Comparison of ENCODE assay signal across 16 cellular contexts in genomic region chr2:191001032-191001431, GRCh38. TPM values are rescaled to one million over a fixed set of nuclear protein-coding genes. Genes with fewer than 3 reads are reported as not detected.
DNase-seq lines count a peak whose midpoint lies in the region; ATAC-seq and TF ChIP-seq lines count a peak whose summit lies in the region.
"Had no signal": no experiment of that assay in that cellular context is flagged by ENCODE, and none has a peak within 500 bp of the region (broad histone marks: within the 10 kb centered on the region; RNA-seq: fewer than 3 reads in every experiment).

No MANE protein-coding gene starts in this region.

- H3K9ac ChIP-seq in colonic mucosa (ENCODE audit: low read depth in 2 of 2, low read length in 2 of 2) = no peak overlapping the region

- no peak overlapping the region for H3K4me3 ChIP-seq in colonic mucosa
- H3K4me3 ChIP-seq in osteoblast (ENCODE audit: insufficient read depth, low read length) = no peak overlapping the region
- H3K4me3 ChIP-seq: body of pancreas had no signal

- no peak for DNase-seq in stimulated activated naive CD8-positive, alpha-beta T cell treated with anti-CD3 and anti-CD28 coated beads, Interleukin-15, Interleukin-2, amounts not matched to agents 100 U/mL and 50 U/mL, for 24 hours
- no peak for DNase-seq in activated naive CD8-positive, alpha-beta T cell treated with anti-CD3 and anti-CD28 coated beads for 36 hours
- DNase-seq in immature natural killer cell (no peak), colonic mucosa (no peak), osteoblast (ENCODE audit: insufficient read length, low spot score, missing footprints) (no peak), NCI-H2081 (lab: John Stamatoyannopoulos, UW) (no peak)
- DNase-seq: activated gamma-delta T cell treated with Interleukin-2 at 50 U/mL for 16 hours; body of pancreas; dermis blood vessel endothelial cell; erythroblast; HCEC 1CT; NCI-H1930; NCI-H446 treated with DMSO at 0.1 percent for 48 hours; stimulated activated CD4-positive, alpha-beta T cell treated with anti-CD3 and anti-CD28 coated beads, Interleukin-1b, Interleukin-23, amount 100 ng/mL, for 48 hours had no signal

- H3K4me2 ChIP-seq in osteoblast (ENCODE audit: insufficient read depth, low read length) = no peak overlapping the region

- H4K20me1 ChIP-seq in osteoblast (ENCODE audit: insufficient read depth, low read length) = peaks cover 11% of the 10 kb centered on the region

- H3K27ac ChIP-seq in colonic mucosa (no peak overlapping the region), osteoblast (ENCODE audit: low read depth, low read length) (no peak overlapping the region)

- no peaks in the 10 kb centered on the region for H3K4me1 ChIP-seq in colonic mucosa
- H3K4me1 ChIP-seq in osteoblast (ENCODE audit: insufficient read depth, low read length) = peaks cover 6% of the 10 kb centered on the region

- H3K36me3 ChIP-seq in colonic mucosa (peaks cover 52% of the 10 kb centered on the region), osteoblast (ENCODE audit: insufficient read depth, low read length) (peaks cover 100% of the 10 kb centered on the region)

- no peaks in the 10 kb centered on the region for H3K9me3 ChIP-seq in colonic mucosa
- H3K9me3 ChIP-seq in osteoblast (ENCODE audit: low read depth, low read length) = no peaks in the 10 kb centered on the region
- H3K9me3 ChIP-seq: body of pancreas had no signal

- no peak overlapping the region for H3K4me3 Mint-ChIP-seq in stimulated activated naive CD8-positive, alpha-beta T cell treated with anti-CD3 and anti-CD28 coated beads, Interleukin-15, Interleukin-2, amounts not matched to agents 100 ng/mL and 50 ng/mL, for 24 hours
- no peak overlapping the region for H3K4me3 Mint-ChIP-seq in activated naive CD8-positive, alpha-beta T cell treated with anti-CD3 and anti-CD28 coated beads for 36 hours
- H3K4me3 Mint-ChIP-seq in immature natural killer cell = no peak overlapping the region

- H3K4me1 Mint-ChIP-seq in stimulated activated naive CD8-positive, alpha-beta T cell treated with anti-CD3 and anti-CD28 coated beads, Interleukin-15, Interleukin-2, amounts not matched to agents 100 ng/mL and 50 ng/mL, for 24 hours (ENCODE audit: low read depth) = peaks cover 57% of the 10 kb centered on the region
- peaks cover 54% of the 10 kb centered on the region for H3K4me1 Mint-ChIP-seq in activated naive CD8-positive, alpha-beta T cell treated with anti-CD3 and anti-CD28 coated beads for 36 hours
- H3K4me1 Mint-ChIP-seq in immature natural killer cell = peaks cover 9 to 51% of the 10 kb centered on the region in 2 donors

- intact Hi-C loops in colonic mucosa (cut with DNase I) = no loop called here

- H3K9me3 Mint-ChIP-seq in stimulated activated naive CD8-positive, alpha-beta T cell treated with anti-CD3 and anti-CD28 coated beads, Interleukin-15, Interleukin-2, amounts not matched to agents 100 ng/mL and 50 ng/mL, for 24 hours = peaks cover 21% of the 10 kb centered on the region
- H3K9me3 Mint-ChIP-seq in activated naive CD8-positive, alpha-beta T cell treated with anti-CD3 and anti-CD28 coated beads for 36 hours = peaks cover 24% of the 10 kb centered on the region
- H3K9me3 Mint-ChIP-seq in immature natural killer cell = no peaks in the 10 kb centered on the region

- TF ChIP-seq CTCF in colonic mucosa (IDR thresholded peaks at IDR 0.05) (no peak), osteoblast (IDR thresholded peaks at IDR 0.05; ENCODE audit: extremely low read depth, low read depth, low read length) (no peak)

- peaks cover 17% of the 10 kb centered on the region for H3K79me2 ChIP-seq in osteoblast (ENCODE audit: insufficient read depth, low read length)

- no peak overlapping the region for H2AFZ ChIP-seq in osteoblast (ENCODE audit: low read length)

- no peaks in the 10 kb centered on the region for H3K27me3 Mint-ChIP-seq in stimulated activated naive CD8-positive, alpha-beta T cell treated with anti-CD3 and anti-CD28 coated beads, Interleukin-15, Interleukin-2, amounts not matched to agents 100 ng/mL and 50 ng/mL, for 24 hours
- H3K27me3 Mint-ChIP-seq in activated naive CD8-positive, alpha-beta T cell treated with anti-CD3 and anti-CD28 coated beads for 36 hours = no peaks in the 10 kb centered on the region
- H3K27me3 Mint-ChIP-seq in immature natural killer cell (ENCODE audit: low read depth in 3 of 3) = peaks cover 0 to 2% (median 0%) of the 10 kb centered on the region in 3 donors

- no peaks in the 10 kb centered on the region for H3K27me3 ChIP-seq in colonic mucosa
- no peaks in the 10 kb centered on the region for H3K27me3 ChIP-seq in osteoblast (ENCODE audit: insufficient read depth, low read length)
- H3K27me3 ChIP-seq: body of pancreas had no signal

- H3K27ac Mint-ChIP-seq in stimulated activated naive CD8-positive, alpha-beta T cell treated with anti-CD3 and anti-CD28 coated beads, Interleukin-15, Interleukin-2, amounts not matched to agents 100 ng/mL and 50 ng/mL, for 24 hours = peak overlapping the region; percentile 22
- peak overlapping the region; percentile 61 for H3K27ac Mint-ChIP-seq in activated naive CD8-positive, alpha-beta T cell treated with anti-CD3 and anti-CD28 coated beads for 36 hours
- H3K27ac Mint-ChIP-seq in immature natural killer cell = peak overlapping the region in 5 of 6 donors; percentile 27 to 82 (median 50)

- ATAC-seq in stimulated activated naive CD8-positive, alpha-beta T cell treated with anti-CD3 and anti-CD28 coated beads, Interleukin-15, Interleukin-2, amounts not matched to agents 100 U/mL and 50 U/mL, for 24 hours = no peak
- ATAC-seq in HG03432 (IDR thresholded peaks at IDR 0.05; ENCODE audit: unreplicated experiment) = no peak
- ATAC-seq: body of pancreas had no signal

- H3K36me3 Mint-ChIP-seq in stimulated activated naive CD8-positive, alpha-beta T cell treated with anti-CD3 and anti-CD28 coated beads, Interleukin-15, Interleukin-2, amounts not matched to agents 100 ng/mL and 50 ng/mL, for 24 hours (ENCODE audit: low read depth) = peaks cover 98% of the 10 kb centered on the region
- peaks cover 89% of the 10 kb centered on the region for H3K36me3 Mint-ChIP-seq in activated naive CD8-positive, alpha-beta T cell treated with anti-CD3 and anti-CD28 coated beads for 36 hours
- peaks cover 61 to 84% (median 66%) of the 10 kb centered on the region in 3 donors for H3K36me3 Mint-ChIP-seq in immature natural killer cell

RNA-seq across cellular contexts. Expression of gene STAT1, which starts 12.9 kb away (rescaled TPM):
- 100 to 1,000 TPM; 383 to 389 TPM for total RNA-seq in activated naive CD8-positive, alpha-beta T cell treated with anti-CD3 and anti-CD28 coated beads for 36 hours
- polyA plus RNA-seq in immature natural killer cell = 100 to 1,000 TPM in 1 of 3 donors, 10 to 100 TPM in 2; 79.4 to 121 (median 99.4) TPM
- 10 to 100 TPM; 52.7 to 58.3 TPM for total RNA-seq in colonic mucosa
- 447 and 530 TPM in 2 replicates for total RNA-seq in osteoblast
